Comparison of ENCODE assay signal across 8 cellular contexts in genomic region chr6:89411269-89412070, GRCh38. TPM values are rescaled to one million over a fixed set of nuclear protein-coding genes. Genes with fewer than 3 reads are reported as not detected.
DNase-seq lines count a peak whose midpoint lies in the region; ATAC-seq and TF ChIP-seq lines count a peak whose summit lies in the region.

No MANE protein-coding gene starts in this region.

- peak; percentile 34 for ATAC-seq in GM21360 (IDR thresholded peaks at IDR 0.05; ENCODE audit: unreplicated experiment)

- no peak for TF ChIP-seq POLR2A in stomach (IDR thresholded peaks at IDR 0.05)

- no peak overlapping the region for H2AK5ac ChIP-seq in mesendoderm (ENCODE audit: low read length)

- no peak for TF ChIP-seq EP300 in stomach (IDR thresholded peaks at IDR 0.05)

- H3K9me3 ChIP-seq in HUES6 (ENCODE audit: control insufficient read depth, insufficient read depth, low read depth, low read length), result no peaks in the 10 kb centered on the region
- H3K9me3 ChIP-seq in stomach, result no peaks in the 10 kb centered on the region

- no TSS peak for BruUV-seq in Calu3 (replicated peaks; lab: Mats Ljungman, UMichigan)

- peak; percentile 16 for DNase-seq in Calu3
- peak in 8 of 10 donors; percentile 32 to 64 (median 43) for DNase-seq in dorsolateral prefrontal cortex
- DNase-seq in mesendoderm, result peak; percentile 70
- DNase-seq in stomach, result peak; percentile 27
- DNase-seq in foreskin melanocyte, result no peak

- H3K4me1 Mint-ChIP-seq in Calu3 (ENCODE audit: low read depth, unreplicated experiment), result no peaks in the 10 kb centered on the region

- H3K4me1 ChIP-seq in HUES6 (ENCODE audit: control insufficient read depth, insufficient read depth, low read length) (peaks cover 27% of the 10 kb centered on the region), mesendoderm (ENCODE audit: control insufficient read depth, low read depth, low read length) (no peaks in the 10 kb centered on the region), stomach (peaks cover 0 to 26% (median 21%) of the 10 kb centered on the region in 4 donors)

- H2BK15ac ChIP-seq in mesendoderm (replicated peaks; ENCODE audit: low read depth), result no peak overlapping the region

- no peaks in the 10 kb centered on the region for H3K79me1 ChIP-seq in mesendoderm (ENCODE audit: low read length)

- no peaks in the 10 kb centered on the region for H3K79me2 ChIP-seq in mesendoderm (ENCODE audit: control insufficient read depth, insufficient read depth, low read length)

- H3K36me3 ChIP-seq in HUES6 (ENCODE audit: control insufficient read depth, insufficient read depth, low read length), result no peaks in the 10 kb centered on the region
- H3K36me3 ChIP-seq in mesendoderm (ENCODE audit: control insufficient read depth, insufficient read depth, low read length), result no peaks in the 10 kb centered on the region
- no peaks in the 10 kb centered on the region for H3K36me3 ChIP-seq in stomach

- peak overlapping the region; percentile 74 for H3K4me3 ChIP-seq in HUES6 (ENCODE audit: low read depth, low read length)
- peak overlapping the region; percentile 65 to 98 (median 88) for H3K4me3 ChIP-seq in dorsolateral prefrontal cortex
- H3K4me3 ChIP-seq in mesendoderm (ENCODE audit: low read length), result peak overlapping the region; percentile 52
- H3K4me3 ChIP-seq in stomach, result peak overlapping the region; percentile 66 to 91 (median 75)

- no peak overlapping the region for H3K4ac ChIP-seq in mesendoderm (ENCODE audit: low read depth, low read length)

- peak overlapping the region; percentile 78 for H3K4me3 Mint-ChIP-seq in Calu3 (ENCODE audit: low read depth, unreplicated experiment)

- TF ChIP-seq CTCF in Calu3 (IDR thresholded peaks at IDR 0.05; ENCODE audit: unreplicated experiment) (no peak), VCaP (conservative IDR thresholded peaks at IDR 0.05) (no peak), dorsolateral prefrontal cortex (IDR thresholded peaks at IDR 0.05 in 54 of 56, conservative IDR thresholded peaks at IDR 0.05 in 2 of 56; ENCODE audit: low read depth in 1 of 56, partially characterized antibody in 56 of 56) (no peak), stomach (IDR thresholded peaks at IDR 0.05) (no peak)

- H3K9ac ChIP-seq in HUES6 (ENCODE audit: low read length) (peak overlapping the region; percentile 35), mesendoderm (ENCODE audit: low read length) (peak overlapping the region; percentile 68)

- peak overlapping the region; percentile 59 for H3K4me2 ChIP-seq in mesendoderm (ENCODE audit: low read length)

- CTCF ChIA-PET in Calu3 (lab: Charles Lee), result interaction anchor here (0.8 kb wide), 1 partner anchor 15 kb away, joined by 3 read pairs; no protein-coding TSS in a partner anchor

- H3K23ac ChIP-seq in mesendoderm (ENCODE audit: low read length), result peak overlapping the region; percentile 59

- H2BK120ac ChIP-seq in mesendoderm (ENCODE audit: low read depth, low read length), result no peak overlapping the region

- no peaks in the 10 kb centered on the region for H3K9me3 Mint-ChIP-seq in Calu3 (ENCODE audit: low read depth, unreplicated experiment)

- H3K56ac ChIP-seq in mesendoderm (ENCODE audit: low read length), result peak overlapping the region; percentile 90

- peaks cover 57% of the 10 kb centered on the region for H3K27me3 Mint-ChIP-seq in Calu3 (ENCODE audit: unreplicated experiment)

- no peak overlapping the region for H2BK5ac ChIP-seq in mesendoderm (ENCODE audit: low read length)

- WGBS in mesendoderm (ENCODE audit: extremely low coverage, insufficient coverage, low lambda C conversion rate), result no CpG with 5 or more reads among the region's 83 CpGs
- WGBS in stomach, 5 donors, result 0 to 1% (median 0%) methylated on average over 6 to 83 of the region's 83 CpGs

- H3K36me3 Mint-ChIP-seq in Calu3 (ENCODE audit: insufficient read depth, unreplicated experiment), result peaks cover 7% of the 10 kb centered on the region

- no peak overlapping the region for H3K27ac Mint-ChIP-seq in Calu3 (ENCODE audit: unreplicated experiment)

- intact Hi-C loops in Calu3 (cut with micrococcal nuclease; ENCODE audit: unreplicated experiment) (no loop called here), dorsolateral prefrontal cortex (cut with DNase I) (loop anchor here (2.0 to 5.0 kb wide), 4 partner anchors 39 to 329 kb away; partner anchors contain the start of gene PNRC1 (in 1 of the 2)), stomach (cut with DNase I; ENCODE audit: low total_unique reads) (no loop called here)

- peaks cover 65% of the 10 kb centered on the region for H3K27me3 ChIP-seq in HUES6 (ENCODE audit: control insufficient read depth, insufficient read depth, low read length)
- no peaks in the 10 kb centered on the region for H3K27me3 ChIP-seq in dorsolateral prefrontal cortex
- H3K27me3 ChIP-seq in mesendoderm (ENCODE audit: insufficient read depth, low read length, poor library complexity), result no peaks in the 10 kb centered on the region
- H3K27me3 ChIP-seq in stomach, result peaks cover 0 to 19% (median 4%) of the 10 kb centered on the region in 3 donors

- H4K8ac ChIP-seq in mesendoderm (ENCODE audit: low read depth, low read length), result no peak overlapping the region

- H4K5ac ChIP-seq in mesendoderm (ENCODE audit: low read length), result no peak overlapping the region

- H3K18ac ChIP-seq in mesendoderm (ENCODE audit: low read length), result peak overlapping the region; percentile 34

- H3K27ac ChIP-seq in HUES6 (ENCODE audit: low read depth, low read length) (no peak overlapping the region), VCaP (peak overlapping the region; percentile 94), dorsolateral prefrontal cortex (peak overlapping the region; percentile 35 to 98 (median 91)), mesendoderm (ENCODE audit: low read depth, low read length) (no peak overlapping the region), stomach (peak overlapping the region in 4 of 5 donors; percentile 46 to 83 (median 65))

RNA-seq across cellular contexts. Expression of gene RRAGD, which starts 0.6 kb away (rescaled TPM):
- total RNA-seq in Calu3 (2022) (1.3 and 1.7 TPM in 2 replicates), dorsolateral prefrontal cortex (10 to 100 TPM; 31.7 to 65.1 (median 45.2) TPM), stomach (10 to 100 TPM in 1 of 5 donors, 1 to 10 TPM in 4; 1.7 to 45.1 (median 4.0) TPM)
- polyA plus RNA-seq in mesendoderm (2013, experiment 1 of 2), result 3.5 TPM
- 3.8 TPM for polyA plus RNA-seq in mesendoderm (2013, experiment 2 of 2)
- polyA plus RNA-seq in stomach, result 1 to 10 TPM; 4.1 to 4.8 (median 4.7) TPM

RNA-seq across cellular contexts. Expression of gene ANKRD6, which starts 21.5 kb away (rescaled TPM):
- 14.7 and 18.0 TPM in 2 replicates for total RNA-seq in Calu3 (2022)
- 10 to 100 TPM; 14.2 to 73.6 (median 37.4) TPM for total RNA-seq in dorsolateral prefrontal cortex
- 11.3 TPM for polyA plus RNA-seq in mesendoderm (2013, experiment 1 of 2)
- polyA plus RNA-seq in mesendoderm (2013, experiment 2 of 2), result 11.2 TPM
- total RNA-seq in stomach, result 100 to 1,000 TPM in 1 of 5 donors, 10 to 100 TPM in 2, 1 to 10 TPM in 2; 4.2 to 145 (median 10.1) TPM
- polyA plus RNA-seq in stomach, result 1 to 10 TPM; 2.1 to 5.8 (median 3.7) TPM

RNA-seq across cellular contexts. Expression of gene UBE2J1, which starts 58.9 kb away (rescaled TPM):
- total RNA-seq in Calu3 (2022) (16.6 and 18.7 TPM in 2 replicates), dorsolateral prefrontal cortex (10 to 100 TPM; 16.6 to 28.5 (median 23.0) TPM), stomach (10 to 100 TPM in 4 of 5 donors, 1 to 10 TPM in 1; 5.2 to 58.6 (median 12.5) TPM)
- 34.6 TPM for polyA plus RNA-seq in mesendoderm (2013, experiment 1 of 2)
- polyA plus RNA-seq in mesendoderm (2013, experiment 2 of 2), result 35.3 TPM
- polyA plus RNA-seq in stomach, result 10 to 100 TPM; 17.7 to 48.7 (median 30.3) TPM

Comparison
In these comparisons a context has a peak if more than half of its experiments do, and no peak if none do; other contexts are left out.
1. H3K27ac ChIP-seq: peak in VCaP (single experiment), dorsolateral prefrontal cortex (59 of 59) and stomach (4 of 5); none in HUES6 (single experiment) and mesendoderm (single experiment).
2. intact Hi-C loops: an anchor here in dorsolateral prefrontal cortex (2.0 to 5.0 kb wide); none called in Calu3 and stomach.
3. Peak in every context shown above with its lines, with median percentiles within 50 percentile points of each other: H3K4me3 ChIP-seq.